ENCODE assay signal across 8 cellular contexts in genomic region chr15:73928241-73928579, GRCh38. TPM values are rescaled to one million over a fixed set of nuclear protein-coding genes. Genes with fewer than 3 reads are reported as not detected.
DNase-seq lines count a peak whose midpoint lies in the region; ATAC-seq, FAIRE-seq and TF ChIP-seq lines count a peak whose summit lies in the region.

No MANE protein-coding gene starts in this region.

- intact Hi-C loops in mammary epithelial cell (cut with micrococcal nuclease): loop anchor here (5.0 kb wide), 1 partner anchor 56 kb away; the partner anchor contains the start of gene TBC1D21

- no peak overlapping the region for H3K9ac ChIP-seq in mammary epithelial cell (ENCODE audit: insufficient read depth, low read length)
- peak overlapping the region; percentile 43 for H3K9ac ChIP-seq in muscle layer of colon (ENCODE audit: low read length)

- H3K27ac ChIP-seq in A549 (peak overlapping the region; percentile 75 to 86; a peak in 5 of 6 replicates), mammary epithelial cell (ENCODE audit: insufficient read depth, low read depth, low read length) (no peak overlapping the region), muscle layer of colon (ENCODE audit: low read depth, low read length) (no peak overlapping the region)

- no peak for FAIRE-seq in A549 (lab: Jason Lieb, UNC)

- in situ Hi-C loops in mammary epithelial cell (cut with MboI; ENCODE audit: low sequenced_read_pairs in 2 of 2): no loop called here

- WGBS in A549 (ENCODE audit: missing lambda C conversion rate): 84% methylated on average over 3 of the region's 3 CpGs
- 87% methylated on average over 3 of the region's 3 CpGs for WGBS in mammary epithelial cell (ENCODE audit: low coverage, missing lambda C conversion rate)

- H4K20me1 ChIP-seq in mammary epithelial cell (ENCODE audit: insufficient read depth, low read length): no peaks in the 10 kb centered on the region

- peaks cover 19% of the 10 kb centered on the region for H3K4me1 ChIP-seq in A549
- H3K4me1 ChIP-seq in mammary epithelial cell (ENCODE audit: insufficient read depth, low read length): peaks cover 53% of the 10 kb centered on the region
- peaks cover 67% of the 10 kb centered on the region for H3K4me1 ChIP-seq in muscle layer of colon (ENCODE audit: insufficient read depth, low read length)

- peak overlapping the region; percentile 87 for H2AFZ ChIP-seq in mammary epithelial cell (ENCODE audit: low read depth, low read length)

- ATAC-seq in A549 (peak; percentile 15 to 32; a peak in 5 of 6 replicates), esophagus mucosa (no peak), GM21423 (IDR thresholded peaks at IDR 0.05; ENCODE audit: unreplicated experiment) (no peak)

- H3K27me3 ChIP-seq in mammary epithelial cell (ENCODE audit: insufficient read depth, low read length) (no peaks in the 10 kb centered on the region), muscle layer of colon (ENCODE audit: control insufficient read depth in 1 of 2, insufficient read depth in 2 of 2, low read length in 2 of 2) (no peaks in the 10 kb centered on the region)

- H3K79me2 ChIP-seq in mammary epithelial cell (ENCODE audit: insufficient read depth, low read length): no peaks in the 10 kb centered on the region

- H3K4me2 ChIP-seq in A549 (peak overlapping the region; percentile 85), mammary epithelial cell (ENCODE audit: insufficient read depth, low read depth, low read length) (peak overlapping the region; percentile 93)

- CTCF ChIA-PET in A549 (lab: Yijun Ruan, JAX): interaction anchor here (0.6 to 2.4 kb wide), 17 partner anchors 10 to 62 kb away, joined by 3 to 8 read pairs (median 5); no protein-coding TSS in a partner anchor
- CTCF ChIA-PET in mammary epithelial cell (lab: Charles Lee; ENCODE audit: low non-redundant PET): interaction anchor here (0.6 to 0.7 kb wide), 3 partner anchors 8 to 242 kb away, joined by 3 to 9 read pairs (median 3); no protein-coding TSS in a partner anchor

- TF ChIP-seq POLR2A in A549 (IDR thresholded peaks at IDR 0.05; ENCODE audit: low read length): no peak

- no peak for TF ChIP-seq EP300 in A549 (IDR thresholded peaks at IDR 0.05)

- no peak for DNase-seq in A549 (ENCODE audit: low read depth in 1 of 2, low spot score in 1 of 2)
- DNase-seq in HT1080 (ENCODE audit: low read depth): peak; percentile 62
- DNase-seq in mammary epithelial cell: no peak
- DNase-seq in NCI-H446 (lab: John Stamatoyannopoulos, UW): no peak
- DNase-seq in GM19238 (ENCODE audit: insufficient read length, low spot score): no peak

- no peak for TF ChIP-seq RAD21 in A549 (conservative IDR thresholded peaks at IDR 0.05 in 1 of 2, IDR thresholded peaks at IDR 0.05 in 1 of 2)

- no peak for TF ChIP-seq CTCF in A549 (IDR thresholded peaks at IDR 0.05)
- no peak for TF ChIP-seq CTCF in mammary epithelial cell (conservative IDR thresholded peaks at IDR 0.05 in 1 of 2, IDR thresholded peaks at IDR 0.05 in 1 of 2; ENCODE audit: extremely low read depth in 1 of 2, insufficient read depth in 1 of 2, low read depth in 1 of 2, low read length in 2 of 2)

- H3K36me3 ChIP-seq in mammary epithelial cell (ENCODE audit: insufficient read depth, low read length): no peaks in the 10 kb centered on the region
- no peaks in the 10 kb centered on the region for H3K36me3 ChIP-seq in muscle layer of colon (ENCODE audit: insufficient read depth, low read length)

- POLR2A ChIA-PET in A549 (lab: Yijun Ruan, JAX): interaction anchor here (0.5 to 0.9 kb wide), 2 partner anchors 29 to 1193 kb away, joined by 3 to 6 read pairs; no protein-coding TSS in a partner anchor

- dilution Hi-C loops in mammary epithelial cell (cut with HindIII; ENCODE audit: low sequenced_read_pairs): no loop called here

- no TSS peak for BruUV-seq in mammary epithelial cell (replicated peaks; lab: Mats Ljungman, UMichigan)

- H3K9me3 ChIP-seq in A549 (no peaks in the 10 kb centered on the region), mammary epithelial cell (replicated peaks; ENCODE audit: insufficient read depth, low read length) (no peaks in the 10 kb centered on the region), muscle layer of colon (ENCODE audit: low read length) (no peaks in the 10 kb centered on the region)

- H3K4me3 ChIP-seq in A549 (peak overlapping the region; percentile 53), mammary epithelial cell (replicated peaks in 1 of 3; ENCODE audit: insufficient read depth in 1 of 3, low read depth in 2 of 3, low read length in 3 of 3) (peak overlapping the region in 2 of 3 experiments; percentile 58 to 60), muscle layer of colon (ENCODE audit: low read depth in 1 of 2, low read length in 2 of 2) (peak overlapping the region; percentile 63 to 74)

TF ChIP-seq in A549, 52 proteins besides CTCF, POLR2A, EP300 and RAD21:
- TF ChIP-seq ZNF302 (CRISPR knock-in tag; IDR thresholded peaks at IDR 0.05): no peak
- no peak for TF ChIP-seq ZC3H11A (IDR thresholded peaks at IDR 0.05)
- TF ChIP-seq, protein P1, sequence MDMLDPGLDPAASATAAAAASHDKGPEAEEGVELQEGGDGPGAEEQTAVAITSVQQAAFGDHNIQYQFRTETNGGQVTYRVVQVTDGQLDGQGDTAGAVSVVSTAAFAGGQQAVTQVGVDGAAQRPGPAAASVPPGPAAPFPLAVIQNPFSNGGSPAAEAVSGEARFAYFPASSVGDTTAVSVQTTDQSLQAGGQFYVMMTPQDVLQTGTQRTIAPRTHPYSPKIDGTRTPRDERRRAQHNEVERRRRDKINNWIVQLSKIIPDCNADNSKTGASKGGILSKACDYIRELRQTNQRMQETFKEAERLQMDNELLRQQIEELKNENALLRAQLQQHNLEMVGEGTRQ (IDR thresholded peaks at IDR 0.05): no peak

RNA-seq across cellular contexts. Expression of gene LOXL1, which starts 1.9 kb away (rescaled TPM):
- polyA plus RNA-seq in A549 (2011; rRNA removed) (0.65 and 0.90 TPM in 2 replicates), A549 (2017; fragmentation: RNase III; extraction: RNeasy Plus Mini Kit Qiagen cat#74134 plus additional on column Dnase treatment) (0.29 to 0.62 TPM (median 0.44 TPM) in 3 replicates), mammary epithelial cell (18.7 TPM)
- 0.67 and 1.4 TPM in 2 replicates for polyA plus RNA-seq in A549 (2012; cell fraction: cytosol; rRNA removed)
- polyA plus RNA-seq in A549 (2012; cell fraction: nucleus; rRNA removed): 0.58 and 0.61 TPM in 2 replicates
- polyA minus RNA-seq in A549 (2011; rRNA and poly(A)+ RNA removed): not detected in 2 replicates
- total RNA-seq in HT1080 (2014; rRNA removed; shearing (Covaris generic)): 51.8 and 67.5 TPM in 2 replicates
- 51.4 and 57.1 TPM in 2 replicates for polyA plus RNA-seq in HT1080 (2015; cell fraction: cytosol; rRNA removed)
- polyA plus RNA-seq in HT1080 (2015; cell fraction: nucleus; rRNA removed): 50.3 and 62.8 TPM in 2 replicates
- total RNA-seq in mammary epithelial cell (10 to 100 TPM in 1 of 2 donors, 1 to 10 TPM in 1; 5.0 to 23.0 TPM), esophagus mucosa (5.8 TPM)
- polyA minus RNA-seq in mammary epithelial cell: 6.0 TPM

RNA-seq across cellular contexts. Expression of gene TBC1D21, which starts 54.8 kb away (rescaled TPM):
- polyA plus RNA-seq in A549 (2011; rRNA removed) (not detected in 2 replicates), A549 (2017; fragmentation: RNase III; extraction: RNeasy Plus Mini Kit Qiagen cat#74134 plus additional on column Dnase treatment) (not detected in 3 replicates), mammary epithelial cell (not detected)
- polyA plus RNA-seq in A549 (2012; cell fraction: cytosol; rRNA removed): not detected in 2 replicates
- not detected in 2 replicates for polyA plus RNA-seq in A549 (2012; cell fraction: nucleus; rRNA removed)
- polyA minus RNA-seq in A549 (2011; rRNA and poly(A)+ RNA removed): not detected in 2 replicates
- total RNA-seq in HT1080 (2014; rRNA removed; shearing (Covaris generic)): not detected in 2 replicates
- not detected in 2 replicates for polyA plus RNA-seq in HT1080 (2015; cell fraction: cytosol; rRNA removed)
- not detected in 2 replicates for polyA plus RNA-seq in HT1080 (2015; cell fraction: nucleus; rRNA removed)
- total RNA-seq in mammary epithelial cell (not detected), esophagus mucosa (not detected)
- polyA minus RNA-seq in mammary epithelial cell: not detected

Comparison
In these comparisons a context has a peak if more than half of its experiments do, and no peak if none do; other contexts are left out.
1. ATAC-seq: peak in A549 (2 of 2); none in esophagus mucosa (single experiment) and GM21423 (single experiment).
2. H3K27ac ChIP-seq: peak in A549 (2 of 2); none in mammary epithelial cell (single experiment) and muscle layer of colon (single experiment).
3. Peak in every context shown above with its lines, with median percentiles within 50 percentile points of each other: H3K4me3 ChIP-seq.